Comparison of ENCODE assay signal across 26 cellular contexts in genomic region chr7:18444856-18445255, GRCh38.
"Had no signal": no experiment of that assay in that cellular context is flagged by ENCODE, and none has a peak within 500 bp of the region (broad histone marks: within the 10 kb centered on the region; RNA-seq: fewer than 3 reads in every experiment).

No MANE protein-coding gene starts in this region.

- H3K36me3 ChIP-seq: left ventricle myocardium inferior, pancreas, prostate gland, stomach, thyroid gland, transverse colon, upper lobe of left lung, vagina had no signal

- DNase-seq: islet precursor cell; left ventricle myocardium inferior; naive thymus-derived CD8-positive, alpha-beta T cell; nucleus accumbens; pancreas; posterior cingulate gyrus; retina; right cardiac atrium; stimulated activated CD4-positive, alpha-beta T cell treated with anti-CD3 and anti-CD28 coated beads, Interleukin-12 subunit alpha, Interleukin-12 subunit beta, amount 100 ng/mL, for 4 hours; stimulated activated CD4-positive, alpha-beta T cell treated with anti-CD3 and anti-CD28 coated beads, Interleukin-15, amount 100 ng/mL, for 24 hours; stimulated activated CD4-positive, alpha-beta T cell treated with anti-CD3 and anti-CD28 coated beads, Interleukin-2, amount 100 ng/mL, for 24 hours; stimulated activated CD4-positive, alpha-beta T cell treated with anti-CD3 and anti-CD28 coated beads, Interleukin-4, amount 100 ng/mL, for 1 hour; stimulated activated naive B cell treated with anti-CD40 and anti-IgM and Interleukin-4, amounts not matched to agents 10 μg/mL and 1 μg/mL and 100 μg/mL, for 72 hours; stimulated activated naive CD8-positive, alpha-beta T cell treated with anti-CD3 and anti-CD28 coated beads, Interleukin-15, Interleukin-2, amounts not matched to agents 100 U/mL and 50 U/mL, for 24 hours; stomach; testis; thyroid gland; transverse colon; upper lobe of left lung had no signal

- H3K27ac ChIP-seq: left ventricle myocardium inferior, pancreas, prostate gland, skin epidermis, stomach, testis, thyroid gland, transverse colon, upper lobe of left lung, vagina had no signal

- H3K9me3 Mint-ChIP-seq: memory B cell, nephron, neural crest cell had no signal

- H3K27me3 ChIP-seq: pancreas, stomach, testis, thyroid gland, transverse colon, upper lobe of left lung, vagina had no signal

- H3K9me3 ChIP-seq: left ventricle myocardium inferior, pancreas, prostate gland, stomach, testis, thyroid gland, transverse colon, upper lobe of left lung, vagina had no signal

- H3K36me3 Mint-ChIP-seq: naive thymus-derived CD8-positive, alpha-beta T cell had no signal

- H3K4me1 Mint-ChIP-seq: memory B cell; naive thymus-derived CD8-positive, alpha-beta T cell had no signal

- FAIRE-seq: pancreas had no signal

- H3K4me3 Mint-ChIP-seq: memory B cell; naive thymus-derived CD8-positive, alpha-beta T cell; nephron; neural crest cell; stimulated activated naive B cell treated with anti-CD40 and anti-IgM and Interleukin-4, amounts not matched to agents 10 μg/mL and 1 μg/mL and 100 μg/mL, for 72 hours had no signal

- H3K4me3 ChIP-seq: left ventricle myocardium inferior, pancreas, prostate gland, skin epidermis, stomach, testis, thyroid gland, transverse colon, upper lobe of left lung, vagina had no signal

- H3K27ac Mint-ChIP-seq: memory B cell; naive thymus-derived CD8-positive, alpha-beta T cell; stimulated activated naive B cell treated with anti-CD40 and anti-IgM and Interleukin-4, amounts not matched to agents 10 μg/mL and 1 μg/mL and 100 μg/mL, for 72 hours had no signal

- H3K27me3 Mint-ChIP-seq: memory B cell; naive thymus-derived CD8-positive, alpha-beta T cell; stimulated activated naive B cell treated with anti-CD40 and anti-IgM and Interleukin-4, amounts not matched to agents 10 μg/mL and 1 μg/mL and 100 μg/mL, for 72 hours had no signal

- H3K4me1 ChIP-seq: pancreas, prostate gland, stomach, testis, thyroid gland, transverse colon, upper lobe of left lung, vagina had no signal

- ATAC-seq: naive thymus-derived CD8-positive, alpha-beta T cell; pancreas; right cardiac atrium; sciatic nerve; stimulated activated naive B cell treated with anti-CD40 and anti-IgM and Interleukin-4, amounts not matched to agents 10 μg/mL and 1 μg/mL and 100 μg/mL, for 72 hours; stimulated activated naive CD8-positive, alpha-beta T cell treated with anti-CD3 and anti-CD28 coated beads, Interleukin-15, Interleukin-2, amounts not matched to agents 100 U/mL and 50 U/mL, for 24 hours had no signal
